ENCODE assay signal across 1 cellular context in the genomic region with DNA sequence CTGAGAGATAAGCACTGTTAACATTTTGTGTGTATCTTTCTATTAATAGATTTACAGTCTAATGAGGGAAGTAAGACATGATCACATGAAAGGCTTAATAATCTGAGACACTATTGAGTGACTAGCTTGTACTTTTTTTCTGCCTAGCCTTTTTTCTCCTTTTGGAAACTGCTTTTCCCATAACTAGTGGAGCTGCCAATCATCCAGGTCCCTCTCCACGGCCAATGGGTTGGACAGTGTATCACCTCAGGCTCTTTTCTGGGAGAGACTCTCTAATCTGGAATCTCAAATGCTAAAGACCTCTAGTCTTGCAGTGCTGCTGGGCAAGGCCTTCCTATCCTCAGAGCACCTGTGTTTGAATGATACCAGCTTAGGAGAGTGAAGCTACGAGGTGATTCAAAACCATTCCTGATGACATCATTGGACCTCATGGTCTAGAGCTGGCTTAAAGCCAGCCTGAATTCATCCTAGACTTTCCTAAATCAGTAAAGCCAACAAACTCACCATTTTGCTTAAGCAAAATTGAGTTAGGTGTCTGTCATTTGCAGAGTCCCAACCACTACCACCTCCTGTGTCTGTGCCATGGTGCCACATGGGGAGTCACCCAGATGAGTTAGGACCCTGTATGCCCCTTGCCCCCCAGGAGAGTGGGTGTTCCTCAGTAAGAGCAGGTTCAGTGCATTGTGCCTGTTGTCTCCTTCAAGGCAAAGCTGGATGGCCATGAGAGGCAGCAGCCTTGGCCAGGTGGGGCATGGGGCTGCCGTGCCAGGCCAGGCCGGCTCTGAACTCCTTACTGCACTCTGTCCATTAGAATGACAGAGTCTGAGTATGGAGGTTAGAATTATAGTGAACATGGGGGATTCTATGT.
TF ChIP-seq lines count a peak whose summit lies in the region.

No MANE protein-coding gene starts in this region.

TF ChIP-seq in K562, 482 proteins besides CTCF, POLR2A, EP300 and RAD21 (continued from another document):
- TF ChIP-seq BRD9 (IDR thresholded peaks at IDR 0.05; ENCODE audit: low read depth, partially characterized antibody): no peak
- no peak for TF ChIP-seq ZNF76 (CRISPR knock-in tag; IDR thresholded peaks at IDR 0.05; ENCODE audit: borderline replicate concordance)
- no peak for TF ChIP-seq MYBL2 (IDR thresholded peaks at IDR 0.05; ENCODE audit: low read depth)
- no peak for TF ChIP-seq MYBL2 (CRISPR knock-in tag; IDR thresholded peaks at IDR 0.05; ENCODE audit: borderline replicate concordance)
- TF ChIP-seq, protein P1, sequence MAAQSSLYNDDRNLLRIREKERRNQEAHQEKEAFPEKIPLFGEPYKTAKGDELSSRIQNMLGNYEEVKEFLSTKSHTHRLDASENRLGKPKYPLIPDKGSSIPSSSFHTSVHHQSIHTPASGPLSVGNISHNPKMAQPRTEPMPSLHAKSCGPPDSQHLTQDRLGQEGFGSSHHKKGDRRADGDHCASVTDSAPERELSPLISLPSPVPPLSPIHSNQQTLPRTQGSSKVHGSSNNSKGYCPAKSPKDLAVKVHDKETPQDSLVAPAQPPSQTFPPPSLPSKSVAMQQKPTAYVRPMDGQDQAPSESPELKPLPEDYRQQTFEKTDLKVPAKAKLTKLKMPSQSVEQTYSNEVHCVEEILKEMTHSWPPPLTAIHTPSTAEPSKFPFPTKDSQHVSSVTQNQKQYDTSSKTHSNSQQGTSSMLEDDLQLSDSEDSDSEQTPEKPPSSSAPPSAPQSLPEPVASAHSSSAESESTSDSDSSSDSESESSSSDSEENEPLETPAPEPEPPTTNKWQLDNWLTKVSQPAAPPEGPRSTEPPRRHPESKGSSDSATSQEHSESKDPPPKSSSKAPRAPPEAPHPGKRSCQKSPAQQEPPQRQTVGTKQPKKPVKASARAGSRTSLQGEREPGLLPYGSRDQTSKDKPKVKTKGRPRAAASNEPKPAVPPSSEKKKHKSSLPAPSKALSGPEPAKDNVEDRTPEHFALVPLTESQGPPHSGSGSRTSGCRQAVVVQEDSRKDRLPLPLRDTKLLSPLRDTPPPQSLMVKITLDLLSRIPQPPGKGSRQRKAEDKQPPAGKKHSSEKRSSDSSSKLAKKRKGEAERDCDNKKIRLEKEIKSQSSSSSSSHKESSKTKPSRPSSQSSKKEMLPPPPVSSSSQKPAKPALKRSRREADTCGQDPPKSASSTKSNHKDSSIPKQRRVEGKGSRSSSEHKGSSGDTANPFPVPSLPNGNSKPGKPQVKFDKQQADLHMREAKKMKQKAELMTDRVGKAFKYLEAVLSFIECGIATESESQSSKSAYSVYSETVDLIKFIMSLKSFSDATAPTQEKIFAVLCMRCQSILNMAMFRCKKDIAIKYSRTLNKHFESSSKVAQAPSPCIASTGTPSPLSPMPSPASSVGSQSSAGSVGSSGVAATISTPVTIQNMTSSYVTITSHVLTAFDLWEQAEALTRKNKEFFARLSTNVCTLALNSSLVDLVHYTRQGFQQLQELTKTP (IDR thresholded peaks at IDR 0.05; ENCODE audit: low read depth in 1 of 2, partially characterized antibody in 2 of 2): no peak
